9 cellular contexts compared by ENCODE assay signal in the genomic region with DNA sequence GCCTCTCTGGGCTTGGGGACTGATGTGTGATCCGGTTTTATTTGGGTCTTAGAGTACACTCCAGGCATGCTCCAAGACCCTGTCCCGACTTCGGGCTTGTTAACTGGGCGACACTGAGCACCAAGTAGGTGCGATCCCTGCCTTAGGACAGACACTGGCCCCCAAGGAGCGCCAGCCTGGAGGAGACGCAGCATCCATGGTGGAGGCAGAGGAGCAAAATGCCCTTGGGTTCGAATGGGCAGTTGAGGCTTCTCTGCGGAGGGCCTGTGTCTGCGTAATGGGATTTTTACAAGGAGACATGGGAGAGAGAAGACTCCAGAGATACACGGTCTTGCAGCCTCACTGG. TPM values are rescaled to one million over a fixed set of nuclear protein-coding genes. Genes with fewer than 3 reads are reported as not detected.
DNase-seq lines count a peak whose midpoint lies in the region; ATAC-seq, FAIRE-seq and TF ChIP-seq lines count a peak whose summit lies in the region.
"Had no signal": no experiment of that assay in that cellular context is flagged by ENCODE, and none has a peak within 500 bp of the region (broad histone marks: within the 10 kb centered on the region; RNA-seq: fewer than 3 reads in every experiment).

No MANE protein-coding gene starts in this region.

- H3K27ac ChIP-seq in muscle layer of colon (ENCODE audit: low read depth, low read length) (no peak overlapping the region), small intestine (ENCODE audit: low read depth in 1 of 2, low read length in 1 of 2) (no peak overlapping the region)

- no peak for TF ChIP-seq POLR2A in erythroblast (IDR thresholded peaks at IDR 0.05; ENCODE audit: low read length)

- no peak for ATAC-seq in stimulated activated naive CD8-positive, alpha-beta T cell treated with anti-CD3 and anti-CD28 coated beads, Interleukin-15, Interleukin-2, amounts not matched to agents 100 U/mL and 50 U/mL, for 24 hours
- no peak for ATAC-seq in GM18870 (IDR thresholded peaks at IDR 0.05; ENCODE audit: unreplicated experiment)

- H3K36me3 ChIP-seq in muscle layer of colon (ENCODE audit: insufficient read depth, low read length): peaks cover 15% of the 10 kb centered on the region
- peaks cover 0 to 7% of the 10 kb centered on the region in 2 donors for H3K36me3 ChIP-seq in small intestine (ENCODE audit: control insufficient read depth in 2 of 2, insufficient read depth in 2 of 2, low read length in 2 of 2)

- H3K9me3 ChIP-seq in muscle layer of colon (ENCODE audit: low read length) (no peaks in the 10 kb centered on the region), small intestine (ENCODE audit: control insufficient read depth, low read depth) (no peaks in the 10 kb centered on the region)

- H3K27me3 ChIP-seq in muscle layer of colon (ENCODE audit: control insufficient read depth in 1 of 2, insufficient read depth in 2 of 2, low read length in 2 of 2): no peaks in the 10 kb centered on the region
- H3K27me3 ChIP-seq in small intestine (ENCODE audit: control insufficient read depth in 2 of 2, insufficient read depth in 2 of 2, low read length in 2 of 2): no peaks in the 10 kb centered on the region

- no peak for FAIRE-seq in small intestine (lab: Jason Lieb, UNC)
- FAIRE-seq: islet of Langerhans had no signal

- H3K9me3 Mint-ChIP-seq in stimulated activated naive CD8-positive, alpha-beta T cell treated with anti-CD3 and anti-CD28 coated beads, Interleukin-15, Interleukin-2, amounts not matched to agents 100 ng/mL and 50 ng/mL, for 24 hours: no peaks in the 10 kb centered on the region

- WGBS in small intestine, 3 donors: 92 to 96% (median 95%) methylated on average over 11 of the region's 11 CpGs

- peak overlapping the region; percentile 84 for H3K4me3 Mint-ChIP-seq in stimulated activated naive CD8-positive, alpha-beta T cell treated with anti-CD3 and anti-CD28 coated beads, Interleukin-15, Interleukin-2, amounts not matched to agents 100 ng/mL and 50 ng/mL, for 24 hours

- H3K4me1 ChIP-seq in muscle layer of colon (ENCODE audit: insufficient read depth, low read length) (peaks cover 39% of the 10 kb centered on the region), small intestine (ENCODE audit: control insufficient read depth in 2 of 2, insufficient read depth in 1 of 2, low read depth in 1 of 2, low read length in 1 of 2) (peaks cover 12 to 18% of the 10 kb centered on the region in 2 donors)

- H3K4me1 Mint-ChIP-seq in stimulated activated naive CD8-positive, alpha-beta T cell treated with anti-CD3 and anti-CD28 coated beads, Interleukin-15, Interleukin-2, amounts not matched to agents 100 ng/mL and 50 ng/mL, for 24 hours (ENCODE audit: low read depth): peaks cover 45% of the 10 kb centered on the region

- peaks cover 17% of the 10 kb centered on the region for H3K36me3 Mint-ChIP-seq in stimulated activated naive CD8-positive, alpha-beta T cell treated with anti-CD3 and anti-CD28 coated beads, Interleukin-15, Interleukin-2, amounts not matched to agents 100 ng/mL and 50 ng/mL, for 24 hours (ENCODE audit: low read depth)

- peak overlapping the region; percentile 83 for H3K27ac Mint-ChIP-seq in stimulated activated naive CD8-positive, alpha-beta T cell treated with anti-CD3 and anti-CD28 coated beads, Interleukin-15, Interleukin-2, amounts not matched to agents 100 ng/mL and 50 ng/mL, for 24 hours

- H3K27me3 Mint-ChIP-seq in stimulated activated naive CD8-positive, alpha-beta T cell treated with anti-CD3 and anti-CD28 coated beads, Interleukin-15, Interleukin-2, amounts not matched to agents 100 ng/mL and 50 ng/mL, for 24 hours: no peaks in the 10 kb centered on the region

- no peak overlapping the region for H3K9ac ChIP-seq in muscle layer of colon (ENCODE audit: low read length)

- H3K4me3 ChIP-seq in cardiac fibroblast (replicated peaks in 1 of 2; ENCODE audit: low read depth in 2 of 2, low read length in 2 of 2): peak overlapping the region; percentile 31 to 63
- peak overlapping the region; percentile 52 to 88 for H3K4me3 ChIP-seq in muscle layer of colon (ENCODE audit: low read depth in 1 of 2, low read length in 2 of 2)
- no peak overlapping the region for H3K4me3 ChIP-seq in small intestine (ENCODE audit: low read depth in 1 of 2, low read length in 2 of 2)

- TF ChIP-seq CTCF in cardiac fibroblast (IDR thresholded peaks at IDR 0.05; ENCODE audit: low read depth, low read length): no peak

- no peak for DNase-seq in stimulated activated naive CD8-positive, alpha-beta T cell treated with anti-CD3 and anti-CD28 coated beads, Interleukin-15, Interleukin-2, amounts not matched to agents 100 U/mL and 50 U/mL, for 24 hours
- no peak for DNase-seq in cardiac fibroblast (ENCODE audit: low read depth in 2 of 2)
- no peak for DNase-seq in small intestine
- DNase-seq in erythroblast (lab: John Stamatoyannopoulos, UW): no peak
- no peak for DNase-seq in midbrain (lab: John Stamatoyannopoulos, UW)

RNA-seq across cellular contexts. Expression of gene LEMD2, which starts 0.6 kb away (rescaled TPM):
- 10 to 100 TPM; 48.1 to 53.0 (median 51.3) TPM for polyA plus RNA-seq in small intestine

RNA-seq across cellular contexts. Expression of gene MLN, which starts 14.3 kb away (rescaled TPM):
- polyA plus RNA-seq in small intestine: 100 to 1,000 TPM in 2 of 3 donors, 10 to 100 TPM in 1; 89.2 to 264 (median 136) TPM

RNA-seq across cellular contexts. Expression of gene IP6K3, which starts 42.8 kb away (rescaled TPM):
- polyA plus RNA-seq in small intestine: 1 to 10 TPM in 1 of 3 donors, under 1 TPM in 2; 0.54 to 1.0 (median 0.89) TPM

Comparison
In these comparisons a context has a peak if more than half of its experiments do, and no peak if none do; other contexts are left out.
1. H3K4me3 ChIP-seq: peak in cardiac fibroblast (2 of 2) and muscle layer of colon (2 of 2); none in small intestine (0 of 2).